In genomic region chr10:50316695-50317648, GRCh38 we compare ENCODE assay signal across 1 cellular context.
TF ChIP-seq lines count a peak whose summit lies in the region.

No MANE protein-coding gene starts in this region.

TF ChIP-seq in K562, 482 proteins besides CTCF, POLR2A, EP300 and RAD21 (continued from another document and continues in another):
- TF ChIP-seq STAT6 (CRISPR knock-in tag; IDR thresholded peaks at IDR 0.05) (no peak), ZNF764 (CRISPR knock-in tag; IDR thresholded peaks at IDR 0.05; ENCODE audit: low read depth) (no peak), EGR1 (conservative IDR thresholded peaks at IDR 0.05) (no peak), ZNF239 (CRISPR knock-in tag; IDR thresholded peaks at IDR 0.05) (no peak), HDAC1 (IDR thresholded peaks at IDR 0.05) (0 out of 4 replicates have a peak, but pooled peaks of 1 of the 2 experiments have one; percentile 41), ZNF140 (CRISPR knock-in tag; IDR thresholded peaks at IDR 0.05) (no peak), KLF1 (tag; IDR thresholded peaks at IDR 0.05) (no peak), ADNP (tag; IDR thresholded peaks at IDR 0.05) (no peak), MLX (CRISPR knock-in tag; conservative IDR thresholded peaks at IDR 0.05) (no peak), ATF3 (IDR thresholded peaks at IDR 0.05) (peak; percentile 76), ATF3 (CRISPR knock-in tag; conservative IDR thresholded peaks at IDR 0.05) (no peak), FOXM1 (IDR thresholded peaks at IDR 0.05; ENCODE audit: low read depth) (0 out of 2 replicates have a peak, but pooled peaks have one; percentile 20), FOXM1 (CRISPR knock-in tag; IDR thresholded peaks at IDR 0.05; ENCODE audit: low read depth) (no peak), SMAD2 (IDR thresholded peaks at IDR 0.05; ENCODE audit: low read depth, low read length) (no peak), ZC3H8 (IDR thresholded peaks at IDR 0.05) (0 out of 2 replicates have a peak, but pooled peaks have one; percentile 16), ARNT (IDR thresholded peaks at IDR 0.05) (no peak), SPI1 (IDR thresholded peaks at IDR 0.05; ENCODE audit: borderline replicate concordance, low read depth, low read length) (peak; percentile 95), RBM39 (optimal IDR thresholded peaks at IDR 0.05; ENCODE audit: low read depth, low read length) (no peak), RB1 (IDR thresholded peaks at IDR 0.05; ENCODE audit: low read depth) (no peak), BRD4 (IDR thresholded peaks at IDR 0.05) (peak; percentile 71; the same call in 1 of the 2 replicates), PATZ1 (CRISPR knock-in tag; IDR thresholded peaks at IDR 0.05; ENCODE audit: borderline replicate concordance) (no peak), ZBTB7A (IDR thresholded peaks at IDR 0.05; ENCODE audit: borderline replicate concordance, control insufficient read depth, low read depth, low read length) (no peak), NR2C1 (IDR thresholded peaks at IDR 0.05) (no peak), NR2C1 (tag; IDR thresholded peaks at IDR 0.05) (peak; percentile 6; the same call in 1 of the 2 replicates), ZNF347 (CRISPR knock-in tag; IDR thresholded peaks at IDR 0.05; ENCODE audit: low read depth) (peak; percentile 63; the same call in 1 of the 2 replicates), NR4A1 (CRISPR knock-in tag; IDR thresholded peaks at IDR 0.05) (no peak), NR4A1 (tag; IDR thresholded peaks at IDR 0.05) (peak; percentile 64; the same call in 1 of the 2 replicates), SIX5 (IDR thresholded peaks at IDR 0.05; ENCODE audit: borderline replicate concordance in 1 of 2, insufficient read depth in 1 of 2, low read depth in 1 of 2, low read length in 2 of 2) (no peak), TCF15 (CRISPR knock-in tag; IDR thresholded peaks at IDR 0.05) (no peak), RBM34 (IDR thresholded peaks at IDR 0.05; ENCODE audit: borderline replicate concordance, insufficient read depth, low read length) (no peak), HDAC2 (IDR thresholded peaks at IDR 0.05) (peak; percentile 49; the same call in 1 of the 2 replicates), MCM3 (IDR thresholded peaks at IDR 0.05) (no peak), RBBP5 (IDR thresholded peaks at IDR 0.05; ENCODE audit: borderline replicate concordance, insufficient read depth, low read length, poor library complexity, severe bottlenecking) (peak; percentile 41), BRCA1 (IDR thresholded peaks at IDR 0.05) (no peak), BRCA1 (CRISPR knock-in tag; IDR thresholded peaks at IDR 0.05) (no peak), TFAM (CRISPR knock-in tag; conservative IDR thresholded peaks at IDR 0.05) (no peak), CCAR2 (IDR thresholded peaks at IDR 0.05; ENCODE audit: low read depth, low read length) (no peak), IRF9 (tag; IDR thresholded peaks at IDR 0.05) (0 out of 2 replicates have a peak, but pooled peaks have one; percentile 21), XRCC5 (IDR thresholded peaks at IDR 0.05; ENCODE audit: low read depth, low read length) (0 out of 2 replicates have a peak, but pooled peaks have one; percentile 15), CC2D1A (IDR thresholded peaks at IDR 0.05) (no peak), CHCHD3 (CRISPR knock-in tag; IDR thresholded peaks at IDR 0.05) (no peak), POLR2B (IDR thresholded peaks at IDR 0.05; ENCODE audit: low read depth, partially characterized antibody) (peak; percentile 23), NFRKB (IDR thresholded peaks at IDR 0.05; ENCODE audit: low read depth) (peak; percentile 40; the same call in 1 of the 2 replicates), ZBTB2 (IDR thresholded peaks at IDR 0.05) (no peak), CBFA2T2 (conservative IDR thresholded peaks at IDR 0.05) (no peak), JUND (IDR thresholded peaks at IDR 0.05; ENCODE audit: borderline replicate concordance, low read depth, low read length) (peak; percentile 40; the same call in 1 of the 2 replicates), JUND (tag; IDR thresholded peaks at IDR 0.05; ENCODE audit: borderline replicate concordance, low read depth, low read length) (peak; percentile 67; the same call in 2 of the 3 replicates), TEAD1 (CRISPR knock-in tag; IDR thresholded peaks at IDR 0.05) (0 out of 4 replicates have a peak, but pooled peaks of 1 of the 2 experiments have one; percentile 19), MEF2D (tag; conservative IDR thresholded peaks at IDR 0.05; ENCODE audit: low read depth) (0 out of 2 replicates have a peak, but pooled peaks have one; percentile 30), PML (IDR thresholded peaks at IDR 0.05; ENCODE audit: low read length) (no peak), SMARCB1 (IDR thresholded peaks at IDR 0.05; ENCODE audit: insufficient read length, low read depth) (no peak), SFPQ (IDR thresholded peaks at IDR 0.05; ENCODE audit: low read depth, low read length) (no peak), ZNF436 (CRISPR knock-in tag; IDR thresholded peaks at IDR 0.05) (no peak), HOMEZ (CRISPR knock-in tag; IDR thresholded peaks at IDR 0.05) (no peak), TOE1 (IDR thresholded peaks at IDR 0.05; ENCODE audit: borderline replicate concordance) (no peak), TOE1 (CRISPR knock-in tag; IDR thresholded peaks at IDR 0.05; ENCODE audit: borderline replicate concordance, low read depth) (no peak), SRSF3 (IDR thresholded peaks at IDR 0.05; ENCODE audit: insufficient read depth, low read length) (no peak), ZNF133 (CRISPR knock-in tag; IDR thresholded peaks at IDR 0.05) (no peak), SOX6 (IDR thresholded peaks at IDR 0.05) (peak; percentile 21; the same call in 1 of the 2 replicates), MEIS2 (IDR thresholded peaks at IDR 0.05; ENCODE audit: partially characterized antibody) (no peak), THRA (IDR thresholded peaks at IDR 0.05) (no peak), ZFP30 (CRISPR knock-in tag; IDR thresholded peaks at IDR 0.05; ENCODE audit: borderline replicate concordance) (no peak), GATAD2B (IDR thresholded peaks at IDR 0.05; ENCODE audit: borderline replicate concordance) (no peak), IRF2 (CRISPR knock-in tag; IDR thresholded peaks at IDR 0.05) (no peak), SMAD4 (CRISPR knock-in tag; conservative IDR thresholded peaks at IDR 0.05) (peak; percentile 62; the same call in 1 of the 2 replicates)
